ENCODE assay signal across 8 cellular contexts in the genomic region with DNA sequence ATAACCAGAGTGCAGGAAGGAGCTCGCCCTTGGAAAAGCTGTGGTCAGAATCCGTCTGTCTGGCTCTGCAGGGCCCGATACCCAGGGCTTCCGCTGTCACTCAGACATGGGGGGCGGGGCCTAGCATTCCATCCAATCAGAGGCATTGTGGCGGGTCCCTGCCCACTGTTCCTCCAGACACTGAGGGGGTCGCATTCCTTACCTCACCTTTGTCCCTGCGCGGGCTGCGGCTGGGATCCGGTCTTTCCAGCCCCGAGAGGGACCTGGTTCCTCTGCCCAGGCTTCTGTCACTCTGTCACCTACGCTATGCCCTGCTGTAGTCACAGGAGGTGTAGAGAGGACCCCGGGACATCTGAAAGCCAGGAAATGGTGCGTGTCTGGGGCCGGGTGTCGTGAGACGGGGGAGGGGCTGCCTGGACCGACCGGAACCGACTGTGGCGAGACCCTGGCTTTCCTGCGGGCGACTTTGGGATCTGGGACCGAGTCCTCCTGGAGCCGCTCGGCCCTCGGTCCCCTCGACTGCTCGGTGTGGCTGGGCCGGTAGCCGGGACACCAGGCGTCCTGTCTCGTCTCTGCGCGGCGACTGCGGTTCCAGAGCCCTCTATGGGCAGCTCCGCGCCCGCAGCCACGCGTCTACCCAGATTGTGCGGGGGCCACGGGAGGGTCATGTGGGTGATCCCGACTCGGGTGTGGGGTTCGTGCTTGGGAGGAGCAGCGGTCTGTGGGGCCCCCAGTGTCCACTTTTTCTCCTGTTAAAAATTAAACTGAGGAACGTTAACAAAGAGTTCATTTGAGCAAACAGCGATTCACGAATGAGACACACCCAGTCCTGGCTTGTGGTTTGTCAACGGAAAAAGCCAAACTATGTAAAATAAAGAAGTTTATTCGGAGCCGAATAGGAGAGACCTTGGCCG. TPM values are rescaled to one million over a fixed set of nuclear protein-coding genes. Genes with fewer than 3 reads are reported as not detected.
DNase-seq lines count a peak whose midpoint lies in the region; ATAC-seq and TF ChIP-seq lines count a peak whose summit lies in the region.

A gene (plus strand): TSS at position 165 of the 914 bp plus-strand sequence. CDS start 142 bp downstream, at position 307.

- 2 to 6% methylated on average over 17 to 20 of the region's 56 CpGs for WGBS in esophagus squamous epithelium, 2 donors

- H4K20me1 ChIP-seq in OCI-LY7 (ENCODE audit: insufficient read depth, low read length): no peaks in the 10 kb centered on the region

- peak within 1 kb of the TSS; percentile 81 for H3K4me2 ChIP-seq in OCI-LY7 (ENCODE audit: low read length)

- no peaks in the 10 kb centered on the region for H3K9me3 ChIP-seq in CD4-positive, alpha-beta T cell (ENCODE audit: control insufficient read depth, low read length)
- no peaks in the 10 kb centered on the region for H3K9me3 ChIP-seq in OCI-LY7 (ENCODE audit: low read length)
- peaks cover 0 to 11% (median 0%) of the 10 kb centered on the region in 3 donors for H3K9me3 ChIP-seq in esophagus squamous epithelium
- H3K9me3 ChIP-seq in mucosa of stomach (ENCODE audit: control insufficient read depth, low read length): no peaks in the 10 kb centered on the region

- peak; percentile 23 to 65 (median 38) for DNase-seq in CD4-positive, alpha-beta T cell
- DNase-seq in OCI-LY7 (ENCODE audit: low spot score) (peak; percentile 82), esophagus squamous epithelium (lab: John Stamatoyannopoulos, UW) (no peak)
- DNase-seq in activated T-cell treated with anti-CD3 and anti-CD28 coated beads, Interleukin-2, amount 50 U/mL, for 24 hours: peak; percentile 81
- DNase-seq in stimulated activated CD8-positive, alpha-beta memory T cell treated with anti-CD3 and anti-CD28 coated beads, Interleukin-4, amount 100 ng/mL, for 1 hour (ENCODE audit: low read depth in 2 of 2, low spot score in 1 of 2): peak; percentile 29 to 32

- intact Hi-C loops in CD4-positive, alpha-beta T cell (cut with DNase I, micrococcal nuclease): loop anchor here in 1 of 2 experiments (10.0 kb wide), 1 partner anchor 447 kb away; a partner anchor contains a TSS
- intact Hi-C loops in OCI-LY7 (cut with micrococcal nuclease; ENCODE audit: unreplicated experiment): no loop called here
- intact Hi-C loops in esophagus squamous epithelium (cut with DNase I): no loop called here

- H3K4me1 ChIP-seq in OCI-LY7 (ENCODE audit: insufficient read depth, low read length, poor library complexity, severe bottlenecking) (peaks cover 14% of the 10 kb centered on the region), esophagus squamous epithelium (peaks cover 0 to 22% (median 6%) of the 10 kb centered on the region in 3 donors), mucosa of stomach (ENCODE audit: control insufficient read depth, insufficient read depth, low read length) (peaks cover 17% of the 10 kb centered on the region)

- H3K79me2 ChIP-seq in OCI-LY7 (ENCODE audit: insufficient read depth, low read depth, low read length): no peaks in the 10 kb centered on the region

- POLR2A ChIA-PET in CD4-positive, alpha-beta T cell (lab: Charles Lee): interaction anchor here (0.6 to 2.1 kb wide), 3 partner anchors 40 to 100 kb away, joined by 4 to 7 read pairs (median 6); a partner anchor contains a TSS
- POLR2A ChIA-PET in OCI-LY7 (lab: Charles Lee): interaction anchor here (0.6 to 1.4 kb wide), 2 partner anchors 100 to 243 kb away, joined by 3 read pairs; no protein-coding TSS in a partner anchor

- peak within 1 kb of the TSS; percentile 98 for H3K4me3 Mint-ChIP-seq in CD4-positive, alpha-beta T cell
- peak within 1 kb of the TSS; percentile 86 for H3K4me3 Mint-ChIP-seq in activated T-cell treated with anti-CD3 and anti-CD28 coated beads, Interleukin-2, amount 50 U/mL, for 24 hours

- no peak for TF ChIP-seq CTCF in CD4-positive, alpha-beta T cell (IDR thresholded peaks at IDR 0.05)
- TF ChIP-seq CTCF in OCI-LY7 (conservative IDR thresholded peaks at IDR 0.05; ENCODE audit: low read length) (0 out of 2 replicates have a peak, but pooled peaks have one; percentile 45), esophagus squamous epithelium (IDR thresholded peaks at IDR 0.05) (peak in 2 of 6 experiments; percentile 7 to 17)

- peaks cover 28% of the 10 kb centered on the region for H3K4me1 Mint-ChIP-seq in CD4-positive, alpha-beta T cell (ENCODE audit: low read depth)
- H3K4me1 Mint-ChIP-seq in activated T-cell treated with anti-CD3 and anti-CD28 coated beads, Interleukin-2, amount 50 U/mL, for 24 hours (ENCODE audit: low read depth): peaks cover 25% of the 10 kb centered on the region

- H3K27me3 ChIP-seq in CD4-positive, alpha-beta T cell (ENCODE audit: control insufficient read depth, insufficient read depth, low read length): no peaks in the 10 kb centered on the region
- H3K27me3 ChIP-seq in esophagus squamous epithelium (no peaks in the 10 kb centered on the region), mucosa of stomach (ENCODE audit: control insufficient read depth, insufficient read depth, low read length) (no peaks in the 10 kb centered on the region)

- H3K27ac Mint-ChIP-seq in CD4-positive, alpha-beta T cell: peak within 1 kb of the TSS; percentile 93
- peak within 1 kb of the TSS; percentile 85 for H3K27ac Mint-ChIP-seq in activated T-cell treated with anti-CD3 and anti-CD28 coated beads, Interleukin-2, amount 50 U/mL, for 24 hours

- CTCF ChIA-PET in CD4-positive, alpha-beta T cell (lab: Charles Lee): no interaction called here
- CTCF ChIA-PET in OCI-LY7 (lab: Charles Lee; ENCODE audit: unreplicated experiment): interaction anchor here (0.6 kb wide), 1 partner anchor 35 kb away, joined by 3 read pairs; no protein-coding TSS in a partner anchor

- no peaks in the 10 kb centered on the region for H3K9me2 ChIP-seq in OCI-LY7 (ENCODE audit: insufficient read depth, low read length)

- BruUV-seq in OCI-LY7 (replicated peaks; lab: Mats Ljungman, UMichigan): TSS peak; percentile 40

- H3K36me3 ChIP-seq in OCI-LY7 (ENCODE audit: insufficient read depth, low read length) (no peaks in the 10 kb centered on the region), esophagus squamous epithelium (no peaks in the 10 kb centered on the region), mucosa of stomach (ENCODE audit: control insufficient read depth, insufficient read depth, low read length) (no peaks in the 10 kb centered on the region)

- H3K9me3 Mint-ChIP-seq in CD4-positive, alpha-beta T cell: no peaks in the 10 kb centered on the region
- H3K9me3 Mint-ChIP-seq in activated T-cell treated with anti-CD3 and anti-CD28 coated beads, Interleukin-2, amount 50 U/mL, for 24 hours: peaks cover 4% of the 10 kb centered on the region

- no peaks in the 10 kb centered on the region for H3K27me3 Mint-ChIP-seq in CD4-positive, alpha-beta T cell
- H3K27me3 Mint-ChIP-seq in activated T-cell treated with anti-CD3 and anti-CD28 coated beads, Interleukin-2, amount 50 U/mL, for 24 hours: no peaks in the 10 kb centered on the region

- H2AFZ ChIP-seq in OCI-LY7 (ENCODE audit: low read length): peak within 1 kb of the TSS; percentile 97

- peak; percentile 88 for ATAC-seq in CD4-positive, alpha-beta T cell (ENCODE audit: poor library complexity)
- peak; percentile 85 for ATAC-seq in HG02642 (IDR thresholded peaks at IDR 0.05; ENCODE audit: poor library complexity, unreplicated experiment)
- ATAC-seq in GM19463 (IDR thresholded peaks at IDR 0.05; ENCODE audit: unreplicated experiment): no peak

- H3K9ac ChIP-seq in mucosa of stomach (ENCODE audit: low read length): peak within 1 kb of the TSS; percentile 83

- TF ChIP-seq POLR2A in esophagus squamous epithelium (IDR thresholded peaks at IDR 0.05): no peak

- peak within 1 kb of the TSS; percentile 83 for H3K4me3 ChIP-seq in OCI-LY7 (ENCODE audit: low read depth, low read length, poor library complexity, severe bottlenecking)
- peak within 1 kb of the TSS; percentile 38 to 78 (median 70) for H3K4me3 ChIP-seq in esophagus squamous epithelium
- H3K4me3 ChIP-seq in mucosa of stomach (ENCODE audit: low read length): peak within 1 kb of the TSS; percentile 62

- H3K36me3 Mint-ChIP-seq in CD4-positive, alpha-beta T cell (ENCODE audit: low read depth): peaks cover 26% of the 10 kb centered on the region
- H3K36me3 Mint-ChIP-seq in activated T-cell treated with anti-CD3 and anti-CD28 coated beads, Interleukin-2, amount 50 U/mL, for 24 hours (ENCODE audit: low read depth): peaks cover 6% of the 10 kb centered on the region

- H3K27ac ChIP-seq in CD4-positive, alpha-beta T cell (ENCODE audit: low read depth, low read length): peak within 1 kb of the TSS; percentile 50
- H3K27ac ChIP-seq in OCI-LY7 (ENCODE audit: low read depth, low read length, poor library complexity, severe bottlenecking): no peak within 1 kb of the TSS
- H3K27ac ChIP-seq in esophagus squamous epithelium: peak within 1 kb of the TSS; percentile 61 to 88 (median 86)

RNA-seq across cellular contexts. Expression of the gene that starts here (rescaled TPM):
- 1 to 10 TPM; 2.4 to 3.5 TPM for total RNA-seq in CD4-positive, alpha-beta T cell
- 7.1 and 9.7 TPM in 2 replicates for total RNA-seq in OCI-LY7 (2014; rRNA removed; shearing (Covaris generic))
- total RNA-seq in OCI-LY7 (2022): 13.9 and 15.8 TPM in 2 replicates
- total RNA-seq in esophagus squamous epithelium: 1 to 10 TPM in 3 of 4 donors, under 1 TPM in 1; 0.18 to 4.4 (median 1.2) TPM
